ENCODE assay signal across 8 cellular contexts in the genomic region with DNA sequence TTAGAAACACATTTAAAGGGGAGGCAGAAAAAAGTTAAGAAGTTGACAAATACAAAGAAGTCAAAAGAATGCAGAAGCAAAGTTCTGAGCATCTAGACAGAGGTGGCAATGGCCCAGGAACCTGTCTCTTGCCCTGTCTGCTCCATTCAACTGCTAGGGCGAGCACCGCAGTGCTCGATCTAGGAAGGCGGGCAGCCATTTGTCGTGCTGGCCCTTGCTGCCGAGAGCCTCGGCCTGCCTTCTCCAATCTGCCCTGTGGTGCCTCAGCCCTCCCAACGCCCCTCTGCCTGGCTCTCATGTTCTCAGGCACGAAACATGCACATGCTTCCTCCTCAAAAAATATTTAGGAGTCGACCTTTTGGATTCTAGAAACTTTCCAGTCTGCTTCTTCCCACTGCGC. TPM values are rescaled to one million over a fixed set of nuclear protein-coding genes. Genes with fewer than 3 reads are reported as not detected.
"Had no signal": no experiment of that assay in that cellular context is flagged by ENCODE, and none has a peak within 500 bp of the region (broad histone marks: within the 10 kb centered on the region; RNA-seq: fewer than 3 reads in every experiment).

No MANE protein-coding gene starts in this region.

- H3K4me3 ChIP-seq: K562 had no signal

- ATAC-seq: K562 had no signal

- DNase-seq: GOT3, H7, HCEC 1CT, IMR-90, KG1 had no signal

RNA-seq across cellular contexts. Expression of a gene that starts 45.2 kb away (rescaled TPM):
- total RNA-seq: H4, H7, HT-29, IMR-90, K562 had no signal
- polyA plus RNA-seq: IMR-90, K562 had no signal
